ENCODE assay signal across 11 cellular contexts in the genomic region with DNA sequence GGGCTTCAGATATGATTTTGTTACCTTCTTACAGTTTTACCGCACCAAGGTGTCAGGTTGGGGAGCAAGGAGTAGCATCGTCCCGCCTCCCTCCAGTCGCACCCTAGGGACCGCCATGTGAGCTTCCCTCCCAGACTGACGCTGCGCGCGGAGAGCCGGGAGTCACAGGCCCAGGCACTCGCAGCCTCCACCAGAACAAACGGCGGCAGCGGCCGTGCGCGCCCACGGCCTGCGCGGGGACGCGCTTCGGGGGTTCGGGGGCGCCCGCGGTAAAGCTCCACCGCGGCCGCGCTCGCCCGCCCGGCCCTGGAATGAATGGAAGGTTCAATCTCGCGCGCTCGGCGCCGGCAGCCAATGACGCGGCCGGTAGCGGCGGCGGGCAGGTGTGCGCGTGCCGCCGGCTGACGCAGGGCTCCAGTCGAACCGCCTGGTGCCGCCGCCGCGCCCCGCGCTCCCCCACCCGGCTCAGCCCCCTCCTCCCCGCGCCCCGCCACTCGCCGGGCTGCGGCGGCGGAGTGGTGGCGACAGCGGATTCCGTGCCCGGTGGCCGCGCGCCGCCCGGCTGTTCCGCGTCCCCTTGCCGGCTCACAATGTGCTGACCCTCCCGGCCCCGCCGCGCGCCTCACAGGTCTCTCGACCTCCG. TPM values are rescaled to one million over a fixed set of nuclear protein-coding genes. Genes with fewer than 3 reads are reported as not detected.
DNase-seq lines count a peak whose midpoint lies in the region; ATAC-seq and TF ChIP-seq lines count a peak whose summit lies in the region.
"Had no signal": no experiment of that assay in that cellular context is flagged by ENCODE, and none has a peak within 500 bp of the region (broad histone marks: within the 10 kb centered on the region; RNA-seq: fewer than 3 reads in every experiment).

No MANE protein-coding gene starts in this region.

- 1 to 2% methylated on average over 87 of the region's 87 CpGs for WGBS in ectodermal cell, 2 experiments
- WGBS in mesendoderm (ENCODE audit: extremely low coverage, insufficient coverage, low lambda C conversion rate) = no CpG with 5 or more reads among the region's 87 CpGs

- H3K4me3 ChIP-seq in breast epithelium (peak overlapping the region; percentile 30 to 63 (median 41)), ectodermal cell (ENCODE audit: insufficient read depth, low read depth, low read length) (peak overlapping the region; percentile 78), mesendoderm (ENCODE audit: low read length) (peak overlapping the region; percentile 63)
- no peak overlapping the region for H3K4me3 ChIP-seq in CD4-positive, alpha-beta memory T cell (ENCODE audit: low read length in 2 of 2)
- H3K4me3 ChIP-seq: BLaER1 treated with 17β-estradiol and CSF1 and Interleukin-3, amounts not matched to agents 10 nM and 100 nM had no signal

- no peak overlapping the region for H4K8ac ChIP-seq in mesendoderm (ENCODE audit: low read depth, low read length)

- H3K36me3 ChIP-seq in breast epithelium (no peaks in the 10 kb centered on the region), ectodermal cell (ENCODE audit: control insufficient read depth, insufficient read depth, low read length) (no peaks in the 10 kb centered on the region), mesendoderm (ENCODE audit: control insufficient read depth, insufficient read depth, low read length) (no peaks in the 10 kb centered on the region)
- H3K36me3 ChIP-seq in CD4-positive, alpha-beta memory T cell (ENCODE audit: insufficient read depth, low read length) = no peaks in the 10 kb centered on the region
- H3K36me3 ChIP-seq: BLaER1 treated with 17β-estradiol and CSF1 and Interleukin-3, amounts not matched to agents 10 nM and 100 nM had no signal

- intact Hi-C loops in breast epithelium (cut with DNase I; ENCODE audit: low total_unique reads) = no loop called here
- intact Hi-C loops in MCF 10A (cut with micrococcal nuclease) = no loop called here
- intact Hi-C loops in CD4-positive, alpha-beta memory T cell (cut with micrococcal nuclease) = no loop called here

- H3K79me1 ChIP-seq in mesendoderm (ENCODE audit: low read length) = no peaks in the 10 kb centered on the region

- no peak overlapping the region for H2BK15ac ChIP-seq in mesendoderm (replicated peaks; ENCODE audit: low read depth)

- peak overlapping the region; percentile 6 for H3K18ac ChIP-seq in mesendoderm (ENCODE audit: low read length)

- no peaks in the 10 kb centered on the region for H3K36me3 Mint-ChIP-seq in MCF 10A (ENCODE audit: insufficient read depth, unreplicated experiment)
- H3K36me3 Mint-ChIP-seq in CD4-positive, alpha-beta memory T cell = no peaks in the 10 kb centered on the region

- H3K27me3 ChIP-seq in breast epithelium = peaks cover 0 to 50% of the 10 kb centered on the region in 2 donors
- H3K27me3 ChIP-seq in ectodermal cell (ENCODE audit: control insufficient read depth, insufficient read depth, low read length, poor library complexity, severe bottlenecking) = no peaks in the 10 kb centered on the region
- no peaks in the 10 kb centered on the region for H3K27me3 ChIP-seq in mesendoderm (ENCODE audit: insufficient read depth, low read length, poor library complexity)
- peaks cover 8% of the 10 kb centered on the region for H3K27me3 ChIP-seq in CD4-positive, alpha-beta memory T cell (ENCODE audit: insufficient read depth, low read length)
- H3K27me3 ChIP-seq: BLaER1 treated with 17β-estradiol and CSF1 and Interleukin-3, amounts not matched to agents 10 nM and 100 nM had no signal

- peaks cover 6 to 15% of the 10 kb centered on the region in 2 donors for H3K9me3 ChIP-seq in breast epithelium
- no peaks in the 10 kb centered on the region for H3K9me3 ChIP-seq in ectodermal cell (ENCODE audit: control insufficient read depth, low read length)
- H3K9me3 ChIP-seq in CD4-positive, alpha-beta memory T cell (ENCODE audit: control insufficient read depth in 1 of 2, low read length in 2 of 2) = no peaks in the 10 kb centered on the region

- POLR2A ChIA-PET in MCF 10A (lab: Yijun Ruan, JAX) = interaction anchor here (1.0 kb wide), 1 partner anchor 15 kb away, joined by 3 read pairs; no protein-coding TSS in a partner anchor
- POLR2A ChIA-PET in CD4-positive, alpha-beta memory T cell (lab: Charles Lee; ENCODE audit: partially characterized antibody) = no interaction called here

- H3K56ac ChIP-seq in mesendoderm (ENCODE audit: low read length) = peak overlapping the region; percentile 93

- CTCF ChIA-PET in MCF 10A (lab: Yijun Ruan, JAX) = interaction anchor here (0.6 kb wide), 1 partner anchor 1332 kb away, joined by 5 read pairs; no protein-coding TSS in a partner anchor
- CTCF ChIA-PET in CD4-positive, alpha-beta memory T cell (lab: Charles Lee; ENCODE audit: partially characterized antibody) = no interaction called here

- no peak overlapping the region for H2AK5ac ChIP-seq in mesendoderm (ENCODE audit: low read length)

- no peak overlapping the region for H3K27ac Mint-ChIP-seq in MCF 10A (ENCODE audit: low read depth, unreplicated experiment)
- H3K27ac Mint-ChIP-seq in CD4-positive, alpha-beta memory T cell = no peak overlapping the region

- H3K23ac ChIP-seq in mesendoderm (ENCODE audit: low read length) = no peak overlapping the region

- peak overlapping the region; percentile 46 for H3K4ac ChIP-seq in mesendoderm (ENCODE audit: low read depth, low read length)

- H3K4me2 ChIP-seq in mesendoderm (ENCODE audit: low read length) = peak overlapping the region; percentile 86
- H3K4me2 ChIP-seq: BLaER1 treated with 17β-estradiol and CSF1 and Interleukin-3, amounts not matched to agents 10 nM and 100 nM had no signal

- no peak for ATAC-seq in HG03460 (IDR thresholded peaks at IDR 0.05; ENCODE audit: unreplicated experiment)

- no TSS peak for BruUV-seq in MCF 10A (replicated peaks; lab: Mats Ljungman, UMichigan)

- no peak overlapping the region for H2BK120ac ChIP-seq in mesendoderm (ENCODE audit: low read depth, low read length)

- no peak overlapping the region for H2BK5ac ChIP-seq in mesendoderm (ENCODE audit: low read length)

- no peaks in the 10 kb centered on the region for H3K4me1 ChIP-seq in breast epithelium
- peaks cover 5% of the 10 kb centered on the region for H3K4me1 ChIP-seq in ectodermal cell (ENCODE audit: control insufficient read depth, insufficient read depth, low read length)
- no peaks in the 10 kb centered on the region for H3K4me1 ChIP-seq in mesendoderm (ENCODE audit: control insufficient read depth, low read depth, low read length)
- no peaks in the 10 kb centered on the region for H3K4me1 ChIP-seq in CD4-positive, alpha-beta memory T cell (ENCODE audit: insufficient read depth, low read length)
- H3K4me1 ChIP-seq: BLaER1 treated with 17β-estradiol and CSF1 and Interleukin-3, amounts not matched to agents 10 nM and 100 nM had no signal

- TF ChIP-seq POLR2A in breast epithelium (IDR thresholded peaks at IDR 0.05) = no peak

- H4K5ac ChIP-seq in mesendoderm (ENCODE audit: low read length) = peak overlapping the region; percentile 47

- H3K9ac ChIP-seq in mesendoderm (ENCODE audit: low read length) = peak overlapping the region; percentile 82
- H3K9ac ChIP-seq: BLaER1 treated with 17β-estradiol and CSF1 and Interleukin-3, amounts not matched to agents 10 nM and 100 nM had no signal

- H3K4me3 Mint-ChIP-seq in MCF 10A (ENCODE audit: unreplicated experiment) = no peak overlapping the region
- peak overlapping the region in 4 of 8 donors; percentile 17 to 61 (median 40) for H3K4me3 Mint-ChIP-seq in CD4-positive, alpha-beta memory T cell

- peaks cover 3% of the 10 kb centered on the region for H3K27me3 Mint-ChIP-seq in MCF 10A (ENCODE audit: insufficient read depth, unreplicated experiment)
- peaks cover 30 to 31% of the 10 kb centered on the region in 2 donors for H3K27me3 Mint-ChIP-seq in CD4-positive, alpha-beta memory T cell

- no peaks in the 10 kb centered on the region for H3K4me1 Mint-ChIP-seq in MCF 10A (ENCODE audit: insufficient read depth, unreplicated experiment)
- H3K4me1 Mint-ChIP-seq in CD4-positive, alpha-beta memory T cell = peaks cover 0 to 12% (median 3%) of the 10 kb centered on the region in 4 donors

- DNase-seq in breast epithelium (ENCODE audit: low spot score in 2 of 2) (no peak), MCF 10A (ENCODE audit: unreplicated experiment) (no peak), mesendoderm (peak; percentile 89), superior temporal gyrus (ENCODE audit: extremely low spot score) (peak; percentile 7), kidney glomerular epithelial cell (lab: John Stamatoyannopoulos, UW) (no peak)
- DNase-seq in CD4-positive, alpha-beta memory T cell = no peak
- DNase-seq: NCI-H345 had no signal

- no peaks in the 10 kb centered on the region for H3K79me2 ChIP-seq in mesendoderm (ENCODE audit: control insufficient read depth, insufficient read depth, low read length)

- no peaks in the 10 kb centered on the region for H3K9me3 Mint-ChIP-seq in MCF 10A (ENCODE audit: unreplicated experiment)
- peaks cover 0 to 26% (median 12%) of the 10 kb centered on the region in 8 donors for H3K9me3 Mint-ChIP-seq in CD4-positive, alpha-beta memory T cell

- no peak for TF ChIP-seq CTCF in breast epithelium (IDR thresholded peaks at IDR 0.05)
- TF ChIP-seq CTCF in MCF 10A (IDR thresholded peaks at IDR 0.05; ENCODE audit: unreplicated experiment) = no peak

- H3K27ac ChIP-seq in breast epithelium (no peak overlapping the region), ectodermal cell (ENCODE audit: insufficient read depth, low read depth, low read length, poor library complexity, severe bottlenecking) (peak overlapping the region; percentile 89), mesendoderm (ENCODE audit: low read depth, low read length) (peak overlapping the region; percentile 53)
- H3K27ac ChIP-seq in CD4-positive, alpha-beta memory T cell (ENCODE audit: low read depth, low read length) = no peak overlapping the region
- H3K27ac ChIP-seq: BLaER1 treated with 17β-estradiol and CSF1 and Interleukin-3, amounts not matched to agents 10 nM and 100 nM had no signal

RNA-seq across cellular contexts. Expression of gene LIN28B, which starts 16.5 kb away (rescaled TPM):
- total RNA-seq in breast epithelium (not detected), MCF 10A (2022) (not detected in 2 replicates)
- polyA plus RNA-seq in ectodermal cell (2013, experiment 1 of 4) = 130 TPM
- 145 TPM for polyA plus RNA-seq in ectodermal cell (2013, experiment 2 of 4)
- 91.9 TPM for polyA plus RNA-seq in ectodermal cell (2013, experiment 3 of 4)
- polyA plus RNA-seq in ectodermal cell (2013, experiment 4 of 4) = 104 TPM
- polyA plus RNA-seq in mesendoderm (2013, experiment 1 of 2) = 71.5 TPM
- 69.1 TPM for polyA plus RNA-seq in mesendoderm (2013, experiment 2 of 2)
- not detected for total RNA-seq in CD4-positive, alpha-beta memory T cell
- not detected for polyA plus RNA-seq in CD4-positive, alpha-beta memory T cell
- total RNA-seq: posterior vena cava had no signal

Comparison
In these comparisons a context has a peak if more than half of its experiments do, and no peak if none do; other contexts are left out.
1. DNase-seq: peak in mesendoderm (single experiment) and superior temporal gyrus (single experiment); none in breast epithelium (0 of 2), MCF 10A (single experiment), kidney glomerular epithelial cell (single experiment) and CD4-positive, alpha-beta memory T cell (0 of 5).
2. H3K27ac ChIP-seq: peak in ectodermal cell (single experiment) and mesendoderm (single experiment); none in breast epithelium (0 of 2) and CD4-positive, alpha-beta memory T cell (single experiment).
3. H3K4me3 ChIP-seq: peak in breast epithelium (3 of 3), ectodermal cell (single experiment) and mesendoderm (single experiment); none in CD4-positive, alpha-beta memory T cell (0 of 2).